In the genomic region with DNA sequence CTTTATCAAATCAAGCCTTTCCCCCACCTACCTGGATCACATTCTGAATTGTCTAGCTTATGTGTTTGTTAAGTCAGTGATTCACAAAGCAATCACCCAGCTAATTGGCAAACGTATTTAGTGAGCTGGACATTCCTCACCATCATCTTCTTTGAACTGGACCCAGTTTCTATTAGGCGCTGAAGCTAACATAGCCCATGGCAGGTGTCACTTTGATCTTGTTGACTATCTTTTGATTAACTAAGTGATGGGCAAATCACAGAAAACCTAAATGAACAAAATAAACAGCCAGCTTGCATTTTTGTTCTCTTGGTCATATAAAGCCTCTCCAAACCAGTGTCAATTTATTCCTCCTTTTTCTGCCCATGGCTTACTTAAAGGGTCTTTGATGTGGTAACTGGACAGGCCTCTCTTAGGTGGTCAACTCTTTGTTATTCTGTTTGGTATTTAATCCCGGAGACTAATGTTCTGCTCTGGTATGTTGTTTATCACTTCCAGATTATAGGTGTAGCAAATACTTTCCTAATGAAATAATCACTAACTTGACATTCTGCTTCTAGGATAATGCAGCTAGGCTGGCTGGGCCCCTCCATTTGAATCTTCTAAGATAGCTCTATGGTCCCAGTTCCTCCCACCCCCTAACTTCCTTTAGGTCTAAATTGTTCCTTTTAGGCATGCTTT, we compare ENCODE assay signal across 10 cellular contexts.
"Had no signal": no experiment of that assay in that cellular context is flagged by ENCODE, and none has a peak within 500 bp of the region (broad histone marks: within the 10 kb centered on the region; RNA-seq: fewer than 3 reads in every experiment).

No MANE protein-coding gene starts in this region.

- H3K9me3 ChIP-seq: heart right ventricle, left ventricle myocardium inferior, upper lobe of right lung had no signal

- H3K4me3 ChIP-seq: heart right ventricle, left ventricle myocardium inferior, upper lobe of right lung had no signal

- DNase-seq: activated naive CD8-positive, alpha-beta T cell treated with anti-CD3 and anti-CD28 coated beads, Interleukin-2, amount 10 ng/mL, durations not matched to agents 7 days and 5 days; anterior cingulate cortex; heart right ventricle; left ventricle myocardium inferior; nephron progenitor cell; stimulated activated CD4-positive, alpha-beta T cell treated with anti-CD3 and anti-CD28 coated beads, Interleukin-2, amount 100 ng/mL, for 48 hours; stimulated activated naive CD8-positive, alpha-beta T cell treated with anti-CD3 and anti-CD28 coated beads, Interleukin-15, Interleukin-2, amounts not matched to agents 100 U/mL and 50 U/mL, for 24 hours; T1000; upper lobe of right lung had no signal

- H3K36me3 ChIP-seq: upper lobe of right lung had no signal

- ATAC-seq: heart right ventricle; stimulated activated naive CD8-positive, alpha-beta T cell treated with anti-CD3 and anti-CD28 coated beads, Interleukin-15, Interleukin-2, amounts not matched to agents 100 U/mL and 50 U/mL, for 24 hours; upper lobe of right lung had no signal

- H3K27ac ChIP-seq: heart right ventricle, left ventricle myocardium inferior, upper lobe of right lung, VCaP had no signal

- H3K4me1 ChIP-seq: heart right ventricle, left ventricle myocardium inferior, upper lobe of right lung had no signal

- H3K27me3 ChIP-seq: upper lobe of right lung had no signal
